In the genomic region with DNA sequence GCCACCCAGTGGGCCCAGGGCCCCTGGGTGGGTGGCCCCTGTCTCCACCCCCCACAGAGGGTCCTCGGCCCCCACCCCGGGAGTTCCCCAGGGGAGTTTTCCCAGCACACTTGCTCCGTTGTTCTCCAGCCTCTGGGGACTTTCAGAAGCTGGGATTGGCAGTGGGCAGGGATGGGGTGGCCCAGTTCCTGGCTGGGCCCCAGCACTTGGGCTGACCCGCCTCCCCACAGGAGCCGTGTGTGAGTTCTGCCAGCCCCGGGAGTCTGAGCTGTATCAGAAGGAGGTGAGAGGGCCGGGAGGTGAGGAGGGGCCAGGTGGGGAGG, we compare ENCODE assay signal across 1 cellular context.
TF ChIP-seq lines count a peak whose summit lies in the region.

No MANE protein-coding gene starts in this region.

TF ChIP-seq in HepG2, 621 proteins besides CTCF, POLR2A, EP300 and RAD21:
- TF ChIP-seq, protein P1, sequence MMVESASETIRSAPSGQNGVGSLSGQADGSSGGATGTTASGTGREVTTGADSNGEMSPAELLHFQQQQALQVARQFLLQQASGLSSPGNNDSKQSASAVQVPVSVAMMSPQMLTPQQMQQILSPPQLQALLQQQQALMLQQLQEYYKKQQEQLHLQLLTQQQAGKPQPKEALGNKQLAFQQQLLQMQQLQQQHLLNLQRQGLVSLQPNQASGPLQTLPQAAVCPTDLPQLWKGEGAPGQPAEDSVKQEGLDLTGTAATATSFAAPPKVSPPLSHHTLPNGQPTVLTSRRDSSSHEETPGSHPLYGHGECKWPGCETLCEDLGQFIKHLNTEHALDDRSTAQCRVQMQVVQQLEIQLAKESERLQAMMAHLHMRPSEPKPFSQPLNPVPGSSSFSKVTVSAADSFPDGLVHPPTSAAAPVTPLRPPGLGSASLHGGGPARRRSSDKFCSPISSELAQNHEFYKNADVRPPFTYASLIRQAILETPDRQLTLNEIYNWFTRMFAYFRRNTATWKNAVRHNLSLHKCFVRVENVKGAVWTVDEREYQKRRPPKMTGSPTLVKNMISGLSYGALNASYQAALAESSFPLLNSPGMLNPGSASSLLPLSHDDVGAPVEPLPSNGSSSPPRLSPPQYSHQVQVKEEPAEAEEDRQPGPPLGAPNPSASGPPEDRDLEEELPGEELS (CRISPR knock-in tag; IDR thresholded peaks at IDR 0.05) = no peak
- TF ChIP-seq AGO2 (optimal IDR thresholded peaks at IDR 0.05; ENCODE audit: low read depth, low read length) = peak; percentile 37
- TF ChIP-seq, protein P2, sequence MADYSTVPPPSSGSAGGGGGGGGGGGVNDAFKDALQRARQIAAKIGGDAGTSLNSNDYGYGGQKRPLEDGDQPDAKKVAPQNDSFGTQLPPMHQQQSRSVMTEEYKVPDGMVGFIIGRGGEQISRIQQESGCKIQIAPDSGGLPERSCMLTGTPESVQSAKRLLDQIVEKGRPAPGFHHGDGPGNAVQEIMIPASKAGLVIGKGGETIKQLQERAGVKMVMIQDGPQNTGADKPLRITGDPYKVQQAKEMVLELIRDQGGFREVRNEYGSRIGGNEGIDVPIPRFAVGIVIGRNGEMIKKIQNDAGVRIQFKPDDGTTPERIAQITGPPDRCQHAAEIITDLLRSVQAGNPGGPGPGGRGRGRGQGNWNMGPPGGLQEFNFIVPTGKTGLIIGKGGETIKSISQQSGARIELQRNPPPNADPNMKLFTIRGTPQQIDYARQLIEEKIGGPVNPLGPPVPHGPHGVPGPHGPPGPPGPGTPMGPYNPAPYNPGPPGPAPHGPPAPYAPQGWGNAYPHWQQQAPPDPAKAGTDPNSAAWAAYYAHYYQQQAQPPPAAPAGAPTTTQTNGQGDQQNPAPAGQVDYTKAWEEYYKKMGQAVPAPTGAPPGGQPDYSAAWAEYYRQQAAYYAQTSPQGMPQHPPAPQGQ (CRISPR knock-in tag; IDR thresholded peaks at IDR 0.05; ENCODE audit: borderline replicate concordance) = no peak
- TF ChIP-seq, protein P3, sequence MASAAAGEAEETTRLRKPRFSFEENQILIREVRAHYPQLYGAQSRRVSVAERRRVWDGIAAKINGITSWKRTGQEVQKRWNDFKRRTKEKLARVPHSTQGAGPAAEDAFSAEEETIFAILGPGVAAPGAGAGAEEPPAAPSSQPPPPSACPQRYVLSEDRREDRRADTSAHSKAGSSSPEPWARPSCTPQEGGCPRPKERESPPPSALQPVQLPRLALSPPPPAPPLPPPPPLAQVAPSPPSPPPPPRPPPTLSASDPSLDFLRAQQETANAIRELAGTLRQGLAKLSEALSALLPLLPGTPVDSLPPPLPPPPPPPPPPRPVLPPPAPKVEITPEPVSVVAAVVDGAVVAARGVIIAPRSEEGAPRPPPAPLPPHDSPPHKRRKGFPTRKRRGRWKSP (CRISPR knock-in tag; IDR thresholded peaks at IDR 0.05) = no peak
- 0 out of 2 replicates have a peak, but pooled peaks have one; percentile 26 for TF ChIP-seq HNRNPL (IDR thresholded peaks at IDR 0.05; ENCODE audit: low read depth, low read length)
- TF ChIP-seq BHLHE40 (IDR thresholded peaks at IDR 0.05; ENCODE audit: low read length) = no peak
- TF ChIP-seq FOXP1 (IDR thresholded peaks at IDR 0.05) = no peak
- TF ChIP-seq FOXP1 (CRISPR knock-in tag; IDR thresholded peaks at IDR 0.05) = no peak
- TF ChIP-seq, protein P4, sequence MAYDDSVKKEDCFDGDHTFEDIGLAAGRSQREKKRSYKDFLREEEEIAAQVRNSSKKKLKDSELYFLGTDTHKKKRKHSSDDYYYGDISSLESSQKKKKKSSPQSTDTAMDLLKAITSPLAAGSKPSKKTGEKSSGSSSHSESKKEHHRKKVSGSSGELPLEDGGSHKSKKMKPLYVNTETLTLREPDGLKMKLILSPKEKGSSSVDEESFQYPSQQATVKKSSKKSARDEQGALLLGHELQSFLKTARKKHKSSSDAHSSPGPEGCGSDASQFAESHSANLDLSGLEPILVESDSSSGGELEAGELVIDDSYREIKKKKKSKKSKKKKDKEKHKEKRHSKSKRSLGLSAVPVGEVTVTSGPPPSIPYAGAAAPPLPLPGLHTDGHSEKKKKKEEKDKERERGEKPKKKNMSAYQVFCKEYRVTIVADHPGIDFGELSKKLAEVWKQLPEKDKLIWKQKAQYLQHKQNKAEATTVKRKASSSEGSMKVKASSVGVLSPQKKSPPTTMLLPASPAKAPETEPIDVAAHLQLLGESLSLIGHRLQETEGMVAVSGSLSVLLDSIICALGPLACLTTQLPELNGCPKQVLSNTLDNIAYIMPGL (CRISPR knock-in tag; IDR thresholded peaks at IDR 0.05; ENCODE audit: borderline replicate concordance in 1 of 2, low read depth in 1 of 2) = no peak
